Comparison of ENCODE assay signal across 23 cellular contexts in the genomic region with DNA sequence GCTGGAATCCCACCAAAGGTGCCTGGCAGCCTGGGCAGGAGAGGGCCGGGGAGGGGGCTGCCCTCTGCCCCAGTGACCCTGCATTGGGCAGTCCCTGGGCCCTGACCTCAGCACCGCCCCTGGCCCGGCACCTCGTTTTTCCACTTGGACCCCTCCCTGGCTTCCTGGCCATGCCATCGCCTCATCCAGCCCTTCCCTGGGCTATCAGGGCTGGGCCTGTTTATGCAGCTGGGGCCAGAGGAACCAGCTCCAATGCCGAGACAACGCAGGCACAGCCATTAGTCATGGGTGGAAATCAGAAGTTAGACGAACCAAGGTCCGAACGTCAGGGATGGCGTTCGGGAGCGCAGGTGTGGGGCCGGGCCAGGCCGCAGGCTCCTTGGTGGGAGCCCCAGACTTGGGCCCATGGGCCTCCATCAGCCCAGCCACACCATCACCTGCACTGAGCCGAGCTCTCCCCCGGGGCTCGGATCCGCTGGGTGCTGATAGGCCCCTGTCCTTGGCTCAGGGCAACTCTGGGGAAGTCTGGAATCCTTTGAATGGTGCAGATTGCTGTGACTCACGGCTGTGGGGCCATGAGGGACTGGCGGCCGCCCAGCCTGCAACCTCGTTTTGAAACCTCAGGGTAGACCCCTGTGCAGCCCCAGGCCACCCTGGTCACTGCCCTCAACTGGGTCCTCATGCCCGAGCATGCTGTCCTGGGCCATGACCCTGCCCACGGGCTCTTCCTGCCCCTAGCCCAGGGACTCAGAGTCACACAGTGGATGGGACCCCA.
"Had no signal": no experiment of that assay in that cellular context is flagged by ENCODE, and none has a peak within 500 bp of the region (broad histone marks: within the 10 kb centered on the region; RNA-seq: fewer than 3 reads in every experiment).

No MANE protein-coding gene starts in this region.

- DNase-seq: activated CD4-positive, alpha-beta memory T cell treated with anti-CD3 and anti-CD28 coated beads, Interleukin-2, amount 10 ng/mL, durations not matched to agents 7 days and 5 days; activated CD4-positive, alpha-beta T cell treated with anti-CD3 and anti-CD28 coated beads, Interleukin-2, amount 10 ng/mL, durations not matched to agents 7 days and 5 days; activated CD4-positive, CD25-positive, alpha-beta regulatory T cell treated with anti-CD3 and anti-CD28 coated beads, Interleukin-2, amount 50 U/mL, for 72 hours; activated CD8-positive, alpha-beta memory T cell treated with anti-CD3 and anti-CD28 coated beads, Interleukin-2, amount 50 U/mL, for 48 hours; activated gamma-delta T cell; activated naive CD8-positive, alpha-beta T cell treated with anti-CD3 and anti-CD28 coated beads, Interleukin-2, amount 50 U/mL, for 24 hours; activated T-cell treated with anti-CD3 and anti-CD28 coated beads, Interleukin-2, amount 50 U/mL, for 24 hours; colonic mucosa; effector CD8-positive, alpha-beta T cell; esophagus squamous epithelium; foreskin melanocyte; heart right ventricle; kidney glomerular epithelial cell; mammary epithelial cell; naive B cell; occipital lobe; stimulated activated naive CD4-positive, alpha-beta T cell; upper lobe of right lung had no signal

- H3K4me1 ChIP-seq: colonic mucosa, esophagus squamous epithelium, heart right ventricle, left lung, suprapubic skin, tibial artery, upper lobe of right lung had no signal

- H3K9me3 ChIP-seq: colonic mucosa, esophagus squamous epithelium, suprapubic skin, upper lobe of right lung had no signal

- ATAC-seq: activated naive CD8-positive, alpha-beta T cell treated with anti-CD3 and anti-CD28 coated beads, Interleukin-2, amount 50 U/mL, for 24 hours; left lung; upper lobe of right lung had no signal

- H3K36me3 ChIP-seq: colonic mucosa, esophagus squamous epithelium, heart right ventricle, left lung, suprapubic skin, tibial artery, upper lobe of right lung had no signal

- H3K27me3 ChIP-seq: colonic mucosa, upper lobe of right lung had no signal

- H3K4me3 ChIP-seq: colonic mucosa, esophagus squamous epithelium, heart right ventricle, left lung, suprapubic skin, tibial artery, upper lobe of right lung had no signal

- H3K27ac ChIP-seq: colonic mucosa, epithelial cell of prostate, esophagus squamous epithelium, heart right ventricle, left lung, suprapubic skin, tibial artery, upper lobe of right lung, VCaP had no signal
